ENCODE assay signal across 8 cellular contexts in the genomic region with DNA sequence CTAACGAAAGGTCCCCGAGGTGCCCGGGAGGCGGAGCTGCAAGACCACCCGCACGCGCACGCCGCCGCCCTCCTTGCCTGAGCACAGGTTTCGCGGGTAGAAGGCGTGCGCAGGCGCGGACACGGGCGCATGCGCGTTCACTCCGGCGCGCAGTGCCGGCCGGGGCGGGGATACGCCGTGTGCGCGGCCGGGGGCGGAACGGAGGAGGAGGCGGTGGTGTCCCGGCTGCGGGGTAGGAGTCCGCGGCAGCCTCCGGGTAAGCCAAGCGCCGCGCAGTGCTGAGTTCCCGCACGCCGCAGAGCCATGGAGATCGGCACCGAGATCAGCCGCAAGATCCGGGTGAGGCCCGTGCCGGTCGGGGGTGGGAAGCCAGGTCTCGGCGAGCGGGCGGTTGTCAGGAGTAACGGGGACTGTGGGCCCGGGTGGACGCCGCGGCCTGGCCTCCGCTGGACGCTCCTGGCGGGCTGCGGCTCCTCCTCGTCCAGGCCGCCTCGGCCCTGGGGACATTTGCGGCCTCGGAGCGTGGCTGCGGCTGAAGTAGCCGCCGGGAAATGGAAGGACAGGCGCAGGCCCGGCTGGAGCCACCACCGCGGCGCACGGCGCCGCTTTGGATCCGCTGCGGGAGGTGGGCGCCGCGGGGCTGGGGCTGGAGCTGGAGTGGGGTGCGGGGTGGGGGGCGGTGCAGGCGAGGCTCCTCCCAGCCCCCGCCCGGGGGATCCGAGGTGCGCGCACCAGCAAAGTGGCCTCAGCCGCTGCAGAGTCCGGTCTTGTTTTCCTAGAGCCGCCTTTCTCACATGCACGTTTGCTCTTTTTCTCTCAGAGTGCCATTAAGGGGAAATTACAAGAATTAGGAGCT. TPM values are rescaled to one million over a fixed set of nuclear protein-coding genes. Genes with fewer than 3 reads are reported as not detected.
DNase-seq lines count a peak whose midpoint lies in the region; ATAC-seq and TF ChIP-seq lines count a peak whose summit lies in the region.

A gene with protein sequence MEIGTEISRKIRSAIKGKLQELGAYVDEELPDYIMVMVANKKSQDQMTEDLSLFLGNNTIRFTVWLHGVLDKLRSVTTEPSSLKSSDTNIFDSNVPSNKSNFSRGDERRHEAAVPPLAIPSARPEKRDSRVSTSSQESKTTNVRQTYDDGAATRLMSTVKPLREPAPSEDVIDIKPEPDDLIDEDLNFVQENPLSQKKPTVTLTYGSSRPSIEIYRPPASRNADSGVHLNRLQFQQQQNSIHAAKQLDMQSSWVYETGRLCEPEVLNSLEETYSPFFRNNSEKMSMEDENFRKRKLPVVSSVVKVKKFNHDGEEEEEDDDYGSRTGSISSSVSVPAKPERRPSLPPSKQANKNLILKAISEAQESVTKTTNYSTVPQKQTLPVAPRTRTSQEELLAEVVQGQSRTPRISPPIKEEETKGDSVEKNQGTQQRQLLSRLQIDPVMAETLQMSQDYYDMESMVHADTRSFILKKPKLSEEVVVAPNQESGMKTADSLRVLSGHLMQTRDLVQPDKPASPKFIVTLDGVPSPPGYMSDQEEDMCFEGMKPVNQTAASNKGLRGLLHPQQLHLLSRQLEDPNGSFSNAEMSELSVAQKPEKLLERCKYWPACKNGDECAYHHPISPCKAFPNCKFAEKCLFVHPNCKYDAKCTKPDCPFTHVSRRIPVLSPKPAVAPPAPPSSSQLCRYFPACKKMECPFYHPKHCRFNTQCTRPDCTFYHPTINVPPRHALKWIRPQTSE (plus strand): TSS at position 207 of the 856 bp plus-strand sequence. CDS start 97 bp downstream, at position 304.

- POLR2A ChIA-PET in activated CD4-positive, alpha-beta T cell treated with anti-CD3 and anti-CD28 coated beads, Interleukin-2, amount 10 ng/mL, durations not matched to agents 7 days and 5 days (lab: Charles Lee): no interaction called here

- CTCF ChIA-PET in activated CD4-positive, alpha-beta T cell treated with anti-CD3 and anti-CD28 coated beads, Interleukin-2, amount 10 ng/mL, durations not matched to agents 7 days and 5 days (lab: Charles Lee): no interaction called here

- H3K4me1 Mint-ChIP-seq in activated CD4-positive, alpha-beta T cell treated with anti-CD3 and anti-CD28 coated beads, Interleukin-2, amount 10 ng/mL, durations not matched to agents 7 days and 5 days: peaks cover 28% of the 10 kb centered on the region

- TF ChIP-seq CTCF in coronary artery (IDR thresholded peaks at IDR 0.05): no peak

- DNase-seq in C1 segment of cervical spinal cord (lab: John Stamatoyannopoulos, UW) (peak; percentile 17 to 93 (median 76)), GM19240 (ENCODE audit: insufficient read length, low spot score) (peak; percentile 83), NCI-H526 treated with DMSO at 0.1 percent for 48 hours (lab: John Stamatoyannopoulos, UW) (peak; percentile 83), coronary artery (ENCODE audit: low spot score) (peak; percentile 87), left lobe of liver (ENCODE audit: low spot score) (peak; percentile 90)
- peak; percentile 84 for DNase-seq in activated CD4-positive, alpha-beta T cell treated with anti-CD3 and anti-CD28 coated beads, Interleukin-2, amount 10 ng/mL, durations not matched to agents 7 days and 5 days
- peak; percentile 78 to 82 for DNase-seq in stimulated activated CD4-positive, alpha-beta T cell treated with anti-CD3 and anti-CD28 coated beads, Interleukin-2, amount 100 ng/mL, for 48 hours

- H3K9me3 Mint-ChIP-seq in activated CD4-positive, alpha-beta T cell treated with anti-CD3 and anti-CD28 coated beads, Interleukin-2, amount 10 ng/mL, durations not matched to agents 7 days and 5 days: peaks cover 3% of the 10 kb centered on the region

- peaks cover 24% of the 10 kb centered on the region for H3K27me3 Mint-ChIP-seq in activated CD4-positive, alpha-beta T cell treated with anti-CD3 and anti-CD28 coated beads, Interleukin-2, amount 10 ng/mL, durations not matched to agents 7 days and 5 days

- H3K4me3 ChIP-seq in coronary artery: peak within 1 kb of the TSS; percentile 92

- H3K27ac Mint-ChIP-seq in activated CD4-positive, alpha-beta T cell treated with anti-CD3 and anti-CD28 coated beads, Interleukin-2, amount 10 ng/mL, durations not matched to agents 7 days and 5 days: peak within 1 kb of the TSS; percentile 93

- ATAC-seq in HG03457 (IDR thresholded peaks at IDR 0.05; ENCODE audit: unreplicated experiment): peak; percentile 93
- ATAC-seq in left lobe of liver: peak; percentile 92

- peak within 1 kb of the TSS; percentile 92 to 95 for H3K27ac ChIP-seq in coronary artery

- peak within 1 kb of the TSS; percentile 87 for H3K4me3 Mint-ChIP-seq in activated CD4-positive, alpha-beta T cell treated with anti-CD3 and anti-CD28 coated beads, Interleukin-2, amount 10 ng/mL, durations not matched to agents 7 days and 5 days

- peaks cover 11% of the 10 kb centered on the region for H3K36me3 Mint-ChIP-seq in activated CD4-positive, alpha-beta T cell treated with anti-CD3 and anti-CD28 coated beads, Interleukin-2, amount 10 ng/mL, durations not matched to agents 7 days and 5 days (ENCODE audit: low read depth)

RNA-seq across cellular contexts. Expression of the gene that starts here (rescaled TPM):
- total RNA-seq in activated CD4-positive, alpha-beta T cell treated with anti-CD3 and anti-CD28 coated beads, Interleukin-2, amount 10 ng/mL, durations not matched to agents 7 days and 5 days: 10 to 100 TPM; 33.6 to 46.8 TPM
- 39.1 TPM for total RNA-seq in left lobe of liver

Comparison
In these comparisons a context has a peak if more than half of its experiments do, and no peak if none do; other contexts are left out.
1. Peak in every context shown above with its lines: DNase-seq, ATAC-seq, H3K4me3 ChIP-seq and H3K27ac ChIP-seq.